Comparison of ENCODE assay signal across 16 cellular contexts in the genomic region with DNA sequence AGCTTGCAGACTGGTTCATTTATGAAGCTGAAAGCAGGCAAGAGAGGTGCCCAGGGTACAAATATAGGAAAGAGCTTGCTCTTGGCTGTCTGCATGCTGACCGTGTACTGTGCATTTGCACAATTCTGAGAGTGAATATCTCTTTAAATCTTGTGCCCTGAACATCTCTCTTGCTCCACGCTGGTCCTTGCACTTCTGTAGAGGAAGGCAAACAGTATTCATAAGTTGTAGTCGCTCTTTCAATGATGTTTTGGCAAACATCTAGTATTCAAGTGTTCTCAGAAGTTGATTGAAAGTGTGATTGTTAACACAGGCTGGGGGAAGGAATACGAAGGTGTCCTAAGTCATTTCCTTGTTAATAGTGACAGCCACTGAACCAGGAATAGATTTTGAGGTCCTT.
DNase-seq lines count a peak whose midpoint lies in the region; ATAC-seq and TF ChIP-seq lines count a peak whose summit lies in the region.
"Had no signal": no experiment of that assay in that cellular context is flagged by ENCODE, and none has a peak within 500 bp of the region (broad histone marks: within the 10 kb centered on the region; RNA-seq: fewer than 3 reads in every experiment).

No MANE protein-coding gene starts in this region.

- no peaks in the 10 kb centered on the region for H3K9me3 ChIP-seq in lower lobe of right lung
- H3K9me3 ChIP-seq in transverse colon = no peaks in the 10 kb centered on the region
- H3K9me3 ChIP-seq: BE2C had no signal

- in situ Hi-C loops in transverse colon (cut with MboI; ENCODE audit: low pct_ligation_motif_present in 1 of 4, low pct_unique_long_range_greater_than_20kb in 1 of 4, low sequenced_read_pairs in 3 of 4) = no loop called here

- TF ChIP-seq CTCF in lower lobe of right lung (IDR thresholded peaks at IDR 0.05) (no peak), transverse colon (IDR thresholded peaks at IDR 0.05) (no peak)

- H3K4me3 ChIP-seq in lower lobe of right lung = no peak overlapping the region
- H3K4me3 ChIP-seq in transverse colon = no peak overlapping the region

- H3K27ac ChIP-seq in angular gyrus (ENCODE audit: low read depth, low read length) = peak overlapping the region; percentile 37
- H3K27ac ChIP-seq in caudate nucleus (ENCODE audit: low read depth, low read length) = peak overlapping the region; percentile 59
- no peak overlapping the region for H3K27ac ChIP-seq in lower lobe of right lung
- H3K27ac ChIP-seq in temporal lobe (ENCODE audit: low read depth, low read length) = peak overlapping the region; percentile 58
- no peak overlapping the region for H3K27ac ChIP-seq in transverse colon
- H3K27ac ChIP-seq: C4-2B, HL-60 had no signal

- WGBS in transverse colon (ENCODE audit: low coverage in 1 of 2), 2 donors = 70% methylated on average over 4 of the region's 4 CpGs; no CpG with 5 or more reads in 1 of the 2 donors

- H3K36me3 ChIP-seq in lower lobe of right lung (no peaks in the 10 kb centered on the region), transverse colon (no peaks in the 10 kb centered on the region)
- H3K36me3 ChIP-seq: BE2C had no signal

- DNase-seq in caudate nucleus (lab: John Stamatoyannopoulos, UW) = no peak
- DNase-seq in lower lobe of right lung = no peak
- no peak for DNase-seq in putamen (ENCODE audit: low spot score)
- no peak for DNase-seq in transverse colon
- DNase-seq: BE2C; CD8-positive, alpha-beta T cell; COR-L47; DND-41; GF-D8; HCEC 1CT; HFFc6 had no signal

- H3K4me1 ChIP-seq in lower lobe of right lung (peaks cover 10% of the 10 kb centered on the region), transverse colon (no peaks in the 10 kb centered on the region)

- TF ChIP-seq POLR2A in transverse colon (IDR thresholded peaks at IDR 0.05) = no peak

- no peak for TF ChIP-seq EP300 in transverse colon (IDR thresholded peaks at IDR 0.05; ENCODE audit: low read depth)

- ATAC-seq in lower lobe of right lung = peak; percentile 56 to 57
- no peak for ATAC-seq in GM18868 (IDR thresholded peaks at IDR 0.05; ENCODE audit: unreplicated experiment)
- ATAC-seq: CD8-positive, alpha-beta T cell had no signal

- H3K27me3 ChIP-seq in lower lobe of right lung (ENCODE audit: low read depth) (no peaks in the 10 kb centered on the region), transverse colon (no peaks in the 10 kb centered on the region)
- H3K27me3 ChIP-seq: BE2C had no signal

- intact Hi-C loops in lower lobe of right lung (cut with DNase I) (no loop called here), transverse colon (cut with DNase I; ENCODE audit: low total_unique reads) (no loop called here)

Comparison
In these comparisons a context has a peak if more than half of its experiments do, and no peak if none do; other contexts are left out.
1. H3K27ac ChIP-seq: peak in angular gyrus (single experiment), caudate nucleus (single experiment) and temporal lobe (single experiment); none in lower lobe of right lung (single experiment) and transverse colon (0 of 4).